Comparison of ENCODE assay signal across 8 cellular contexts in the genomic region with DNA sequence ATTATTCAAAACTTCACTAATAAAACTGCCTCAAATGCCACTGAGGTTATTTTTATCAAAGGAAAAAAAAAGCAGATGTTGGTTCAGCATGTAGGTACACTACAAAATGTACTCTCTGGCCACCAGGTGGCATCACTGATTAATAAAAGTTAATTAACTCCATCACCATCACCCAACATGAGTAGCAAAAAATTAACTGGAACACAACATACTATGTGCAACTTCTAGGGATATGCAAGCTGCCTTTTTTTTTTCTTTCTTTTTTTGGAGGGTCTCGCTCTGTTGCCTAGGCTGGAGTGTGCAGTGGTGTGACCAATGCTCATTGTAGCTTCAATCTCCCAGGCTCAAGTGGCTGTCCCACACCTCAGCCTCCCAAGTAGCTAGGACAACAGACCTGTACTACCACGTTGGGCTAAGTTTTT. TPM values are rescaled to one million over a fixed set of nuclear protein-coding genes. Genes with fewer than 3 reads are reported as not detected.
A peak's percentile ranks its signal among the peaks of the same experiment; 100 is the strongest.
DNase-seq lines count a peak whose midpoint lies in the region; ATAC-seq and TF ChIP-seq lines count a peak whose summit lies in the region.

No MANE protein-coding gene starts in this region.

- no peak overlapping the region for H3K4me3 Mint-ChIP-seq in activated CD4-positive, alpha-beta T cell treated with anti-CD3 and anti-CD28 coated beads for 36 hours

- intact Hi-C loops in activated CD4-positive, alpha-beta T cell treated with anti-CD3 and anti-CD28 coated beads for 36 hours (cut with DNase I, micrococcal nuclease), result loop anchor here (1.0 to 10.0 kb wide), 6 partner anchors 100 to 700 kb away; partner anchors contain the start of genes FGD6 (in 2 of the 2) and VEZT (in 2 of the 2)

- H3K27me3 Mint-ChIP-seq in activated CD4-positive, alpha-beta T cell treated with anti-CD3 and anti-CD28 coated beads for 36 hours, result no peaks in the 10 kb centered on the region

- no peak overlapping the region for H3K27ac ChIP-seq in lung (ENCODE audit: low read depth in 1 of 2, low read length in 1 of 2)

- H3K4me3 ChIP-seq in lung, result no peak overlapping the region

- no peaks in the 10 kb centered on the region for H3K9me3 Mint-ChIP-seq in activated CD4-positive, alpha-beta T cell treated with anti-CD3 and anti-CD28 coated beads for 36 hours (ENCODE audit: low read depth)

- POLR2A ChIA-PET in activated CD4-positive, alpha-beta T cell treated with anti-CD3 and anti-CD28 coated beads for 36 hours (lab: Charles Lee), result interaction anchor here (0.6 to 1.0 kb wide), 2 partner anchors 100 to 1286 kb away, joined by 3 to 5 read pairs; partner anchors contain the start of genes FGD6 and VEZT

- peaks cover 0 to 4% of the 10 kb centered on the region in 2 donors for H3K36me3 ChIP-seq in lung (ENCODE audit: control insufficient read depth in 2 of 2, insufficient read depth in 2 of 2, low read length in 2 of 2)

- ATAC-seq in GM18520 (IDR thresholded peaks at IDR 0.05; ENCODE audit: unreplicated experiment) (peak; percentile 65), HG03354 (IDR thresholded peaks at IDR 0.05; ENCODE audit: poor library complexity, severe bottlenecking, unreplicated experiment) (peak; percentile 90), lung (ENCODE audit: insufficient read depth, low FRiP score) (peak; percentile 85)
- peak; percentile 76 for ATAC-seq in activated CD4-positive, alpha-beta T cell treated with anti-CD3 and anti-CD28 coated beads for 36 hours

- 44 to 47% methylated on average over 2 of the region's 2 CpGs for WGBS in lung, 2 donors

- CTCF ChIA-PET in activated CD4-positive, alpha-beta T cell treated with anti-CD3 and anti-CD28 coated beads for 36 hours (lab: Charles Lee), result interaction anchor here (0.7 to 3.1 kb wide), 10 partner anchors 13 to 422 kb away, joined by 3 to 57 read pairs (median 5); partner anchors contain the start of genes FGD6 and VEZT

- no peaks in the 10 kb centered on the region for H3K36me3 Mint-ChIP-seq in activated CD4-positive, alpha-beta T cell treated with anti-CD3 and anti-CD28 coated beads for 36 hours (ENCODE audit: low read depth)

- H3K9me3 ChIP-seq in lung (ENCODE audit: control insufficient read depth in 2 of 2, insufficient read depth in 1 of 2, low read length in 1 of 2), result no peaks in the 10 kb centered on the region

- H3K27ac Mint-ChIP-seq in activated CD4-positive, alpha-beta T cell treated with anti-CD3 and anti-CD28 coated beads for 36 hours, result no peak overlapping the region

- peaks cover 0 to 2% of the 10 kb centered on the region in 2 donors for H3K4me1 ChIP-seq in lung (ENCODE audit: control insufficient read depth in 2 of 2, insufficient read depth in 2 of 2, low read length in 2 of 2)

- no peaks in the 10 kb centered on the region for H3K27me3 ChIP-seq in lung (ENCODE audit: control insufficient read depth, insufficient read depth)

- H3K4me1 Mint-ChIP-seq in activated CD4-positive, alpha-beta T cell treated with anti-CD3 and anti-CD28 coated beads for 36 hours, result peaks cover 4% of the 10 kb centered on the region

- DNase-seq in AG08396 (ENCODE audit: low spot score), result peak; percentile 39
- peak; percentile 50 for DNase-seq in NCI-H446 treated with DMSO at 0.1 percent for 48 hours (lab: John Stamatoyannopoulos, UW)
- peak; percentile 75 for DNase-seq in activated CD4-positive, alpha-beta T cell treated with anti-CD3 and anti-CD28 coated beads for 36 hours
- DNase-seq in dermis microvascular lymphatic vessel endothelial cell (ENCODE audit: low read depth in 2 of 2), result peak; percentile 80 to 85
- DNase-seq in lung (ENCODE audit: low spot score), result peak; percentile 66
- DNase-seq in stimulated activated CD8-positive, alpha-beta memory T cell treated with anti-CD3 and anti-CD28 coated beads, Interleukin-2, amount 100 ng/mL, for 1 hour (ENCODE audit: low read depth in 2 of 2), result peak; percentile 4 to 30

- peak; percentile 76 for TF ChIP-seq CTCF in lung (IDR thresholded peaks at IDR 0.05; ENCODE audit: control extremely low read depth, extremely low read depth)

RNA-seq across cellular contexts. Expression of gene NR2C1, which starts 43.8 kb away (rescaled TPM):
- 10 to 100 TPM; 27.6 to 39.3 TPM for total RNA-seq in activated CD4-positive, alpha-beta T cell treated with anti-CD3 and anti-CD28 coated beads for 36 hours
- total RNA-seq in dermis microvascular lymphatic vessel endothelial cell (13.9 and 18.3 TPM in 2 replicates), lung (10 to 100 TPM; 26.5 to 76.0 TPM)
- 10 to 100 TPM in 1 of 2 donors, 1 to 10 TPM in 1; 8.6 to 85.2 TPM for polyA plus RNA-seq in lung

Comparison
In these comparisons a context has a peak if more than half of its experiments do, and no peak if none do; other contexts are left out.
1. DNase-seq: peak in every context shown above with its lines; median percentile 82 in dermis microvascular lymphatic vessel endothelial cell; 75 in activated CD4-positive, alpha-beta T cell treated with anti-CD3 and anti-CD28 coated beads for 36 hours; 66 in lung; 50 in NCI-H446 treated with DMSO at 0.1 percent for 48 hours; 39 in AG08396; 17 in stimulated activated CD8-positive, alpha-beta memory T cell treated with anti-CD3 and anti-CD28 coated beads, Interleukin-2, amount 100 ng/mL, for 1 hour.